1 cellular context compared by ENCODE assay signal in genomic region chr1:201793306-201793925, GRCh38.
TF ChIP-seq lines count a peak whose summit lies in the region.

No MANE protein-coding gene starts in this region.

TF ChIP-seq in HepG2, 621 proteins besides CTCF, POLR2A, EP300 and RAD21:
- TF ChIP-seq LBX2 (CRISPR knock-in tag; IDR thresholded peaks at IDR 0.05; ENCODE audit: borderline replicate concordance) (no peak), MEIS1 (CRISPR knock-in tag; IDR thresholded peaks at IDR 0.05; ENCODE audit: borderline replicate concordance) (no peak), ZNF276 (CRISPR knock-in tag; IDR thresholded peaks at IDR 0.05; ENCODE audit: low read depth) (no peak), ZSCAN21 (CRISPR knock-in tag; IDR thresholded peaks at IDR 0.05; ENCODE audit: borderline replicate concordance) (no peak), NFE2L1 (CRISPR knock-in tag; IDR thresholded peaks at IDR 0.05; ENCODE audit: borderline replicate concordance) (no peak), ZNF264 (CRISPR knock-in tag; IDR thresholded peaks at IDR 0.05) (no peak), CSRNP1 (CRISPR knock-in tag; IDR thresholded peaks at IDR 0.05) (no peak), KLF9 (CRISPR knock-in tag; IDR thresholded peaks at IDR 0.05; ENCODE audit: low read depth) (no peak), PHB2 (IDR thresholded peaks at IDR 0.05; ENCODE audit: partially characterized antibody) (no peak), ISL2 (CRISPR knock-in tag; IDR thresholded peaks at IDR 0.05) (no peak), ZNF24 (IDR thresholded peaks at IDR 0.05) (no peak), CCDC6 (CRISPR knock-in tag; IDR thresholded peaks at IDR 0.05) (no peak), HMG20B (CRISPR knock-in tag; conservative IDR thresholded peaks at IDR 0.05) (no peak), ZNF383 (CRISPR knock-in tag; IDR thresholded peaks at IDR 0.05; ENCODE audit: borderline replicate concordance) (no peak)
- TF ChIP-seq, protein P1, sequence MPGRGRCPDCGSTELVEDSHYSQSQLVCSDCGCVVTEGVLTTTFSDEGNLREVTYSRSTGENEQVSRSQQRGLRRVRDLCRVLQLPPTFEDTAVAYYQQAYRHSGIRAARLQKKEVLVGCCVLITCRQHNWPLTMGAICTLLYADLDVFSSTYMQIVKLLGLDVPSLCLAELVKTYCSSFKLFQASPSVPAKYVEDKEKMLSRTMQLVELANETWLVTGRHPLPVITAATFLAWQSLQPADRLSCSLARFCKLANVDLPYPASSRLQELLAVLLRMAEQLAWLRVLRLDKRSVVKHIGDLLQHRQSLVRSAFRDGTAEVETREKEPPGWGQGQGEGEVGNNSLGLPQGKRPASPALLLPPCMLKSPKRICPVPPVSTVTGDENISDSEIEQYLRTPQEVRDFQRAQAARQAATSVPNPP (CRISPR knock-in tag; IDR thresholded peaks at IDR 0.05), result no peak
- TF ChIP-seq, protein P2, sequence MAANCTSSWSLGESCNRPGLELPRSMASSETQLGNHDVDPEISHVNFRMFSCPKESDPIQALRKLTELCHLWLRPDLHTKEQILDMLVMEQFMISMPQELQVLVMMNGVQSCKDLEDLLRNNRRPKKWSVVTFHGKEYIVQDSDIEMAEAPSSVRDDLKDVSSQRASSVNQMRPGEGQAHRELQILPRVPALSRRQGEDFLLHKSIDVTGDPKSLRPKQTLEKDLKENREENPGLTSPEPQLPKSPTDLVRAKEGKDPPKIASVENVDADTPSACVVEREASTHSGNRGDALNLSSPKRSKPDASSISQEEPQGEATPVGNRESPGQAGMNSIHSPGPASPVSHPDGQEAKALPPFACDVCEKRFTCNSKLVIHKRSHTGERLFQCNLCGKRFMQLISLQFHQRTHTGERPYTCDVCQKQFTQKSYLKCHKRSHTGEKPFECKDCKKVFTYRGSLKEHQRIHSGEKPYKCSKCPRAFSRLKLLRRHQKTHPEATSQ (CRISPR knock-in tag; IDR thresholded peaks at IDR 0.05; ENCODE audit: borderline replicate concordance), result no peak
TF ChIP-seq in HepG2: peak in this region for 0.
